ENCODE assay signal across 26 cellular contexts in the genomic region with DNA sequence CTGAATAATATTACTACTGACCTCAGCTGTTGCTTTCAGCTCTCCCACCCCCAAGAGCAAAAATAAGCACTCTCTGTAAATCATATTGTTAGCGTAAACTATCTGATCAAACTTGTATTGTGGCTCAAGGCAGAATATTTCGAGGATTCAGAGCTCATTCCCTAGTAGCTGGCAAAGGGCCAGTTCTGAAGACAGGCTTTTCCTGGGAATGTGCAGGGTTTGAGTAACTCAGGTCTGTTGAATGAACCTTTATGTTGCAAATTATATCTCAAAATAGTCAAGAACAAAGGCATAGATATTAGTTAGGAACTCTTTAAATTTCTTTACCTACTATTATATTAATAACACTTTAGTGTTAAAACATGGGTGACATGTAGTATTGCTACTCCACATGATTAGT.
"Had no signal": no experiment of that assay in that cellular context is flagged by ENCODE, and none has a peak within 500 bp of the region (broad histone marks: within the 10 kb centered on the region; RNA-seq: fewer than 3 reads in every experiment).

No MANE protein-coding gene starts in this region.

- H3K4me3 Mint-ChIP-seq: activated naive CD8-positive, alpha-beta T cell; brain; naive B cell; nephron progenitor cell; stimulated activated effector memory CD8-positive, alpha-beta T cell treated with anti-CD3 and anti-CD28 coated beads, Interleukin-12 subunit alpha, Interleukin-12 subunit beta, amount 100 ng/mL, for 72 hours; stimulated activated naive CD8-positive, alpha-beta T cell treated with anti-CD3 and anti-CD28 coated beads, Interleukin-15, Interleukin-2, amounts not matched to agents 100 ng/mL and 50 ng/mL, for 24 hours had no signal

- DNase-seq: activated CD4-positive, alpha-beta T cell treated with anti-CD3 and anti-CD28 coated beads for 4 hours; activated CD4-positive, alpha-beta T cell treated with anti-CD3 and anti-CD28 coated beads, Interleukin-2, amount 50 U/mL, for 48 hours; activated CD8-positive, alpha-beta memory T cell treated with anti-CD3 and anti-CD28 coated beads for 24 hours; activated effector memory CD4-positive, alpha-beta T cell treated with Interleukin-2 at 50 U/mL for 16 hours; activated naive CD4-positive, alpha-beta T cell treated with Interleukin-2 at 50 U/mL for 16 hours; aorta; cortex of kidney; islet precursor cell; mammary epithelial cell; naive B cell; nephron progenitor cell; retina; stimulated activated CD4-positive, alpha-beta T cell treated with anti-CD3 and anti-CD28 coated beads, Interleukin-4, amount 100 ng/mL, for 24 hours; trophoblast cell had no signal

- FAIRE-seq: urothelium cell line had no signal

- H3K9me3 Mint-ChIP-seq: brain; naive B cell; nephron progenitor cell; stimulated activated effector memory CD8-positive, alpha-beta T cell treated with anti-CD3 and anti-CD28 coated beads, Interleukin-12 subunit alpha, Interleukin-12 subunit beta, amount 100 ng/mL, for 72 hours had no signal

- H3K4me1 ChIP-seq: esophagus muscularis mucosa, foreskin keratinocyte had no signal

- H3K27me3 ChIP-seq: cardiac muscle cell, esophagus muscularis mucosa, foreskin keratinocyte, neutrophil had no signal

- H3K4me3 ChIP-seq: cardiac muscle cell, esophagus muscularis mucosa, skin epidermis, thoracic aorta had no signal

- H3K36me3 ChIP-seq: cardiac muscle cell, esophagus muscularis mucosa, neutrophil, thoracic aorta had no signal

- H3K27me3 Mint-ChIP-seq: activated naive CD8-positive, alpha-beta T cell; brain; naive B cell; stimulated activated naive CD8-positive, alpha-beta T cell treated with anti-CD3 and anti-CD28 coated beads, Interleukin-15, Interleukin-2, amounts not matched to agents 100 ng/mL and 50 ng/mL, for 24 hours had no signal

- ATAC-seq: foreskin keratinocyte; sciatic nerve; stimulated activated effector memory CD8-positive, alpha-beta T cell treated with anti-CD3 and anti-CD28 coated beads, Interleukin-12 subunit alpha, Interleukin-12 subunit beta, amount 100 ng/mL, for 72 hours had no signal

- H3K4me1 Mint-ChIP-seq: naive B cell; nephron progenitor cell; stimulated activated effector memory CD8-positive, alpha-beta T cell treated with anti-CD3 and anti-CD28 coated beads, Interleukin-12 subunit alpha, Interleukin-12 subunit beta, amount 100 ng/mL, for 72 hours had no signal

- H3K27ac ChIP-seq: cardiac muscle cell, esophagus muscularis mucosa, foreskin keratinocyte, neutrophil, skin epidermis, thoracic aorta had no signal

- H3K9me3 ChIP-seq: esophagus muscularis mucosa, neutrophil, thoracic aorta had no signal

- H3K27ac Mint-ChIP-seq: activated naive CD8-positive, alpha-beta T cell; brain; naive B cell; nephron progenitor cell; stimulated activated effector memory CD8-positive, alpha-beta T cell treated with anti-CD3 and anti-CD28 coated beads, Interleukin-12 subunit alpha, Interleukin-12 subunit beta, amount 100 ng/mL, for 72 hours; stimulated activated naive CD8-positive, alpha-beta T cell treated with anti-CD3 and anti-CD28 coated beads, Interleukin-15, Interleukin-2, amounts not matched to agents 100 ng/mL and 50 ng/mL, for 24 hours had no signal

- H3K36me3 Mint-ChIP-seq: activated naive CD8-positive, alpha-beta T cell; brain; naive B cell; stimulated activated effector memory CD8-positive, alpha-beta T cell treated with anti-CD3 and anti-CD28 coated beads, Interleukin-12 subunit alpha, Interleukin-12 subunit beta, amount 100 ng/mL, for 72 hours had no signal
